Comparison of ENCODE assay signal across 1 cellular context in the genomic region with DNA sequence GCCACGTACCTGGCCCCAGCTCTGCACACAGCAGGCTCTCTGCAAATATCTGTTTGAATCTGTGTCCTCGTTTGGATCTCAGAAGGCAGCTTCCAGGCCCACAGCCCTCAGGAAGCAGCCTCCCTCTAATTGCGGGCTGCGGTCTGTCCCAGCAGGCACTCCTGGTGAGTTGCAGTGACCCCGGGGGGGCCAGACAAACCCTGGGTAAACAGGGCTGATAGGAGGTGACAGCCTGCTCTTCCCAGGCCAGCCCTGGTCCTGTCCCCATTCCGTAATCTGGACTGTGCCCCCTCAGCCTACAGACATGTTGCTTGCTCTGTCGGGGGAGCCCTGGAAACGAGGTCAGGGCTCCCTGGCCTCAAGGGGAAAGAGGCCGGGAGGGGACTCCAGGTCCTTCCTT.
A peak's percentile ranks its signal among the peaks of the same experiment; 100 is the strongest.
TF ChIP-seq lines count a peak whose summit lies in the region.

No MANE protein-coding gene starts in this region.

TF ChIP-seq in HepG2, 621 proteins besides CTCF, POLR2A, EP300 and RAD21 (continued from another document and continues in another):
- TF ChIP-seq ZBTB49 (CRISPR knock-in tag; IDR thresholded peaks at IDR 0.05; ENCODE audit: borderline replicate concordance) = no peak
- no peak for TF ChIP-seq ZFP41 (CRISPR knock-in tag; IDR thresholded peaks at IDR 0.05; ENCODE audit: borderline replicate concordance)
- no peak for TF ChIP-seq CENPX (CRISPR knock-in tag; IDR thresholded peaks at IDR 0.05)
- no peak for TF ChIP-seq MAZ (IDR thresholded peaks at IDR 0.05; ENCODE audit: borderline replicate concordance, low read depth, low read length)
- peak; percentile 73; the same call in 1 of the 2 replicates for TF ChIP-seq MAZ (CRISPR knock-in tag; IDR thresholded peaks at IDR 0.05; ENCODE audit: low read depth)
- no peak for TF ChIP-seq MYNN (CRISPR knock-in tag; IDR thresholded peaks at IDR 0.05; ENCODE audit: low read depth)
- TF ChIP-seq ZBTB7A (CRISPR knock-in tag; IDR thresholded peaks at IDR 0.05) = peak; percentile 53; the same call in 1 of the 2 replicates
- TF ChIP-seq RBAK (CRISPR knock-in tag; IDR thresholded peaks at IDR 0.05) = peak; percentile 18; the same call in 1 of the 2 replicates
- TF ChIP-seq, protein P1, sequence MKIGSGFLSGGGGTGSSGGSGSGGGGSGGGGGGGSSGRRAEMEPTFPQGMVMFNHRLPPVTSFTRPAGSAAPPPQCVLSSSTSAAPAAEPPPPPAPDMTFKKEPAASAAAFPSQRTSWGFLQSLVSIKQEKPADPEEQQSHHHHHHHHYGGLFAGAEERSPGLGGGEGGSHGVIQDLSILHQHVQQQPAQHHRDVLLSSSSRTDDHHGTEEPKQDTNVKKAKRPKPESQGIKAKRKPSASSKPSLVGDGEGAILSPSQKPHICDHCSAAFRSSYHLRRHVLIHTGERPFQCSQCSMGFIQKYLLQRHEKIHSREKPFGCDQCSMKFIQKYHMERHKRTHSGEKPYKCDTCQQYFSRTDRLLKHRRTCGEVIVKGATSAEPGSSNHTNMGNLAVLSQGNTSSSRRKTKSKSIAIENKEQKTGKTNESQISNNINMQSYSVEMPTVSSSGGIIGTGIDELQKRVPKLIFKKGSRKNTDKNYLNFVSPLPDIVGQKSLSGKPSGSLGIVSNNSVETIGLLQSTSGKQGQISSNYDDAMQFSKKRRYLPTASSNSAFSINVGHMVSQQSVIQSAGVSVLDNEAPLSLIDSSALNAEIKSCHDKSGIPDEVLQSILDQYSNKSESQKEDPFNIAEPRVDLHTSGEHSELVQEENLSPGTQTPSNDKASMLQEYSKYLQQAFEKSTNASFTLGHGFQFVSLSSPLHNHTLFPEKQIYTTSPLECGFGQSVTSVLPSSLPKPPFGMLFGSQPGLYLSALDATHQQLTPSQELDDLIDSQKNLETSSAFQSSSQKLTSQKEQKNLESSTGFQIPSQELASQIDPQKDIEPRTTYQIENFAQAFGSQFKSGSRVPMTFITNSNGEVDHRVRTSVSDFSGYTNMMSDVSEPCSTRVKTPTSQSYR (CRISPR knock-in tag; IDR thresholded peaks at IDR 0.05; ENCODE audit: borderline replicate concordance) = no peak
- no peak for TF ChIP-seq RBM39 (IDR thresholded peaks at IDR 0.05; ENCODE audit: low read depth, low read length, poor library complexity, severe bottlenecking)
- TF ChIP-seq, protein P2, sequence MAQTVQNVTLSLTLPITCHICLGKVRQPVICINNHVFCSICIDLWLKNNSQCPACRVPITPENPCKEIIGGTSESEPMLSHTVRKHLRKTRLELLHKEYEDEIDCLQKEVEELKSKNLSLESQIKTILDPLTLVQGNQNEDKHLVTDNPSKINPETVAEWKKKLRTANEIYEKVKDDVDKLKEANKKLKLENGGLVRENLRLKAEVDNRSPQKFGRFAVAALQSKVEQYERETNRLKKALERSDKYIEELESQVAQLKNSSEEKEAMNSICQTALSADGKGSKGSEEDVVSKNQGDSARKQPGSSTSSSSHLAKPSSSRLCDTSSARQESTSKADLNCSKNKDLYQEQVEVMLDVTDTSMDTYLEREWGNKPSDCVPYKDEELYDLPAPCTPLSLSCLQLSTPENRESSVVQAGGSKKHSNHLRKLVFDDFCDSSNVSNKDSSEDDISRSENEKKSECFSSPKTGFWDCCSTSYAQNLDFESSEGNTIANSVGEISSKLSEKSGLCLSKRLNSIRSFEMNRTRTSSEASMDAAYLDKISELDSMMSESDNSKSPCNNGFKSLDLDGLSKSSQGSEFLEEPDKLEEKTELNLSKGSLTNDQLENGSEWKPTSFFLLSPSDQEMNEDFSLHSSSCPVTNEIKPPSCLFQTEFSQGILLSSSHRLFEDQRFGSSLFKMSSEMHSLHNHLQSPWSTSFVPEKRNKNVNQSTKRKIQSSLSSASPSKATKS (CRISPR knock-in tag; IDR thresholded peaks at IDR 0.05) = no peak
- no peak for TF ChIP-seq EEA1 (CRISPR knock-in tag; IDR thresholded peaks at IDR 0.05; ENCODE audit: borderline replicate concordance)
- TF ChIP-seq RAD51 (IDR thresholded peaks at IDR 0.05; ENCODE audit: borderline replicate concordance) = no peak
- TF ChIP-seq ZNF296 (CRISPR knock-in tag; conservative IDR thresholded peaks at IDR 0.05) = no peak
- TF ChIP-seq KIAA2018 (CRISPR knock-in tag; IDR thresholded peaks at IDR 0.05; ENCODE audit: borderline replicate concordance) = no peak
- no peak for TF ChIP-seq KAT2B (IDR thresholded peaks at IDR 0.05; ENCODE audit: borderline replicate concordance, low read depth, low read length)
- TF ChIP-seq SP5 (CRISPR knock-in tag; IDR thresholded peaks at IDR 0.05; ENCODE audit: borderline replicate concordance, low read depth) = no peak
- TF ChIP-seq BATF2 (CRISPR knock-in tag; IDR thresholded peaks at IDR 0.05) = no peak
- no peak for TF ChIP-seq ZUFSP (CRISPR knock-in tag; IDR thresholded peaks at IDR 0.05; ENCODE audit: borderline replicate concordance)
- TF ChIP-seq PHB2 (IDR thresholded peaks at IDR 0.05; ENCODE audit: partially characterized antibody) = no peak
- no peak for TF ChIP-seq ZNF850 (CRISPR knock-in tag; conservative IDR thresholded peaks at IDR 0.05)
- TF ChIP-seq SOX6 (IDR thresholded peaks at IDR 0.05) = no peak
- TF ChIP-seq SOX6 (CRISPR knock-in tag; IDR thresholded peaks at IDR 0.05) = peak; percentile 79
- no peak for TF ChIP-seq ZNF550 (CRISPR knock-in tag; IDR thresholded peaks at IDR 0.05; ENCODE audit: borderline replicate concordance)
- TF ChIP-seq ELF1 (CRISPR knock-in tag; IDR thresholded peaks at IDR 0.05) = 0 out of 2 replicates have a peak, but pooled peaks have one; percentile 19
- TF ChIP-seq MAFF (IDR thresholded peaks at IDR 0.05; ENCODE audit: low read depth, low read length) = no peak
- no peak for TF ChIP-seq NCOR1 (IDR thresholded peaks at IDR 0.05; ENCODE audit: borderline replicate concordance, low read length)
- TF ChIP-seq, protein P3, sequence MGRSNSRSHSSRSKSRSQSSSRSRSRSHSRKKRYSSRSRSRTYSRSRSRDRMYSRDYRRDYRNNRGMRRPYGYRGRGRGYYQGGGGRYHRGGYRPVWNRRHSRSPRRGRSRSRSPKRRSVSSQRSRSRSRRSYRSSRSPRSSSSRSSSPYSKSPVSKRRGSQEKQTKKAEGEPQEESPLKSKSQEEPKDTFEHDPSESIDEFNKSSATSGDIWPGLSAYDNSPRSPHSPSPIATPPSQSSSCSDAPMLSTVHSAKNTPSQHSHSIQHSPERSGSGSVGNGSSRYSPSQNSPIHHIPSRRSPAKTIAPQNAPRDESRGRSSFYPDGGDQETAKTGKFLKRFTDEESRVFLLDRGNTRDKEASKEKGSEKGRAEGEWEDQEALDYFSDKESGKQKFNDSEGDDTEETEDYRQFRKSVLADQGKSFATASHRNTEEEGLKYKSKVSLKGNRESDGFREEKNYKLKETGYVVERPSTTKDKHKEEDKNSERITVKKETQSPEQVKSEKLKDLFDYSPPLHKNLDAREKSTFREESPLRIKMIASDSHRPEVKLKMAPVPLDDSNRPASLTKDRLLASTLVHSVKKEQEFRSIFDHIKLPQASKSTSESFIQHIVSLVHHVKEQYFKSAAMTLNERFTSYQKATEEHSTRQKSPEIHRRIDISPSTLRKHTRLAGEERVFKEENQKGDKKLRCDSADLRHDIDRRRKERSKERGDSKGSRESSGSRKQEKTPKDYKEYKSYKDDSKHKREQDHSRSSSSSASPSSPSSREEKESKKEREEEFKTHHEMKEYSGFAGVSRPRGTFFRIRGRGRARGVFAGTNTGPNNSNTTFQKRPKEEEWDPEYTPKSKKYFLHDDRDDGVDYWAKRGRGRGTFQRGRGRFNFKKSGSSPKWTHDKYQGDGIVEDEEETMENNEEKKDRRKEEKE (IDR thresholded peaks at IDR 0.05) = no peak
